In the genomic region with DNA sequence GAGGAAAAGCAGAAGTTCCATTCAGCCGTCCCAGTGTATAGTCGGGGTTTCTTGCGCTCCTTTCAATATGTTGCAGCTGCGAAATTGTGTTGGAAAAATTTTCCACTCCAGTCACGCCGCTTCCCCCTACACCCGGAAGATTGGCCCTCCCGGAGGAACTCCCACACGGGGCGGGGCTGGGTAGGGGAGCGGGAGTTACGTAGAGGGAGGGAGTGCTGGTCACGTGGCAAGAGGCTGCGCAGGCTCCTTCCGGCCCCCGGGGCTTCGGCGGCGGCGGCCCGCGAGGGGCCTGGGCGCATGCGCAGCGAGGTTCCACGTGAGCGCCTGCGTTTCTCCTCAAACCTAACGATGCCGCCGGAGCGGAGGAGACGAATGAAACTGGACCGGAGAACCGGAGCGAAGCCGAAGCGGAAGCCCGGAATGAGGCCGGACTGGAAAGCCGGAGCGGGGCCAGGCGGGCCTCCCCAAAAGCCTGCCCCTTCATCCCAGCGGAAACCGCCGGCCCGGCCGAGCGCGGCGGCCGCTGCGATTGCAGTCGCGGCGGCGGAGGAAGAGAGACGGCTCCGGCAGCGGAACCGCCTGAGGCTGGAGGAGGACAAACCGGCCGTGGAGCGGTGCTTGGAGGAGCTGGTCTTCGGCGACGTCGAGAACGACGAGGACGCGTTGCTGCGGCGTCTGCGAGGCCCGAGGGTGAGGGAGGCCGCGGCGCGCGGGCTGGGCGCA, we compare ENCODE assay signal across 1 cellular context.
A peak's percentile ranks its signal among the peaks of the same experiment; 100 is the strongest.
TF ChIP-seq lines count a peak whose summit lies in the region.

UTP18 (plus strand) TSS at position 310 of the 723 bp plus-strand sequence; CDS start at position 349, 39 bp downstream.

TF ChIP-seq in K562, 482 proteins besides CTCF, POLR2A, EP300 and RAD21 (continued from another document and continues in another):
- TF ChIP-seq NCOA2 (IDR thresholded peaks at IDR 0.05; ENCODE audit: partially characterized antibody in 2 of 2) (no peak), CBX1 (IDR thresholded peaks at IDR 0.05; ENCODE audit: low read depth) (0 out of 2 replicates have a peak, but pooled peaks have one; percentile 73), ATF2 (CRISPR knock-in tag; IDR thresholded peaks at IDR 0.05) (no peak), TCF7 (IDR thresholded peaks at IDR 0.05; ENCODE audit: borderline replicate concordance) (0 out of 2 replicates have a peak, but pooled peaks have one; percentile 48), FOXJ3 (CRISPR knock-in tag; IDR thresholded peaks at IDR 0.05) (no peak), E2F8 (IDR thresholded peaks at IDR 0.05; ENCODE audit: low read depth, partially characterized antibody) (peak; percentile 86), MXI1 (IDR thresholded peaks at IDR 0.05; ENCODE audit: low read depth, low read length) (peak; percentile 53), MAZ (CRISPR knock-in tag; conservative IDR thresholded peaks at IDR 0.05 in 1 of 2, IDR thresholded peaks at IDR 0.05 in 1 of 2) (peak; percentile 96 to 98), SRSF3 (IDR thresholded peaks at IDR 0.05; ENCODE audit: insufficient read depth, low read length) (peak; percentile 75; the same call in 1 of the 2 replicates), CC2D1A (IDR thresholded peaks at IDR 0.05) (0 out of 2 replicates have a peak, but pooled peaks have one; percentile 64), NFE2 (IDR thresholded peaks at IDR 0.05; ENCODE audit: low read depth) (0 out of 2 replicates have a peak, but pooled peaks have one; percentile 4), MIER1 (IDR thresholded peaks at IDR 0.05; ENCODE audit: low read depth) (peak; percentile 57; the same call in 1 of the 2 replicates), ASH1L (IDR thresholded peaks at IDR 0.05; ENCODE audit: borderline replicate concordance, low read depth, partially characterized antibody) (peak; percentile 92), ESRRA (IDR thresholded peaks at IDR 0.05; ENCODE audit: borderline replicate concordance, low read depth) (0 out of 2 replicates have a peak, but pooled peaks have one; percentile 18), HMG20B (CRISPR knock-in tag; IDR thresholded peaks at IDR 0.05) (no peak), HNRNPLL (IDR thresholded peaks at IDR 0.05; ENCODE audit: low read depth, low read length, poor library complexity, severe bottlenecking) (peak; percentile 93), KDM1A (IDR thresholded peaks at IDR 0.05) (no peak), ATF7 (IDR thresholded peaks at IDR 0.05) (peak; percentile 100), TOE1 (IDR thresholded peaks at IDR 0.05; ENCODE audit: borderline replicate concordance) (peak; percentile 99), TOE1 (CRISPR knock-in tag; IDR thresholded peaks at IDR 0.05; ENCODE audit: borderline replicate concordance, low read depth) (no peak), SAP30 (IDR thresholded peaks at IDR 0.05; ENCODE audit: borderline replicate concordance, insufficient read depth, low read depth, low read length, poor library complexity, severe bottlenecking) (peak; percentile 86)
- TF ChIP-seq, protein P1, sequence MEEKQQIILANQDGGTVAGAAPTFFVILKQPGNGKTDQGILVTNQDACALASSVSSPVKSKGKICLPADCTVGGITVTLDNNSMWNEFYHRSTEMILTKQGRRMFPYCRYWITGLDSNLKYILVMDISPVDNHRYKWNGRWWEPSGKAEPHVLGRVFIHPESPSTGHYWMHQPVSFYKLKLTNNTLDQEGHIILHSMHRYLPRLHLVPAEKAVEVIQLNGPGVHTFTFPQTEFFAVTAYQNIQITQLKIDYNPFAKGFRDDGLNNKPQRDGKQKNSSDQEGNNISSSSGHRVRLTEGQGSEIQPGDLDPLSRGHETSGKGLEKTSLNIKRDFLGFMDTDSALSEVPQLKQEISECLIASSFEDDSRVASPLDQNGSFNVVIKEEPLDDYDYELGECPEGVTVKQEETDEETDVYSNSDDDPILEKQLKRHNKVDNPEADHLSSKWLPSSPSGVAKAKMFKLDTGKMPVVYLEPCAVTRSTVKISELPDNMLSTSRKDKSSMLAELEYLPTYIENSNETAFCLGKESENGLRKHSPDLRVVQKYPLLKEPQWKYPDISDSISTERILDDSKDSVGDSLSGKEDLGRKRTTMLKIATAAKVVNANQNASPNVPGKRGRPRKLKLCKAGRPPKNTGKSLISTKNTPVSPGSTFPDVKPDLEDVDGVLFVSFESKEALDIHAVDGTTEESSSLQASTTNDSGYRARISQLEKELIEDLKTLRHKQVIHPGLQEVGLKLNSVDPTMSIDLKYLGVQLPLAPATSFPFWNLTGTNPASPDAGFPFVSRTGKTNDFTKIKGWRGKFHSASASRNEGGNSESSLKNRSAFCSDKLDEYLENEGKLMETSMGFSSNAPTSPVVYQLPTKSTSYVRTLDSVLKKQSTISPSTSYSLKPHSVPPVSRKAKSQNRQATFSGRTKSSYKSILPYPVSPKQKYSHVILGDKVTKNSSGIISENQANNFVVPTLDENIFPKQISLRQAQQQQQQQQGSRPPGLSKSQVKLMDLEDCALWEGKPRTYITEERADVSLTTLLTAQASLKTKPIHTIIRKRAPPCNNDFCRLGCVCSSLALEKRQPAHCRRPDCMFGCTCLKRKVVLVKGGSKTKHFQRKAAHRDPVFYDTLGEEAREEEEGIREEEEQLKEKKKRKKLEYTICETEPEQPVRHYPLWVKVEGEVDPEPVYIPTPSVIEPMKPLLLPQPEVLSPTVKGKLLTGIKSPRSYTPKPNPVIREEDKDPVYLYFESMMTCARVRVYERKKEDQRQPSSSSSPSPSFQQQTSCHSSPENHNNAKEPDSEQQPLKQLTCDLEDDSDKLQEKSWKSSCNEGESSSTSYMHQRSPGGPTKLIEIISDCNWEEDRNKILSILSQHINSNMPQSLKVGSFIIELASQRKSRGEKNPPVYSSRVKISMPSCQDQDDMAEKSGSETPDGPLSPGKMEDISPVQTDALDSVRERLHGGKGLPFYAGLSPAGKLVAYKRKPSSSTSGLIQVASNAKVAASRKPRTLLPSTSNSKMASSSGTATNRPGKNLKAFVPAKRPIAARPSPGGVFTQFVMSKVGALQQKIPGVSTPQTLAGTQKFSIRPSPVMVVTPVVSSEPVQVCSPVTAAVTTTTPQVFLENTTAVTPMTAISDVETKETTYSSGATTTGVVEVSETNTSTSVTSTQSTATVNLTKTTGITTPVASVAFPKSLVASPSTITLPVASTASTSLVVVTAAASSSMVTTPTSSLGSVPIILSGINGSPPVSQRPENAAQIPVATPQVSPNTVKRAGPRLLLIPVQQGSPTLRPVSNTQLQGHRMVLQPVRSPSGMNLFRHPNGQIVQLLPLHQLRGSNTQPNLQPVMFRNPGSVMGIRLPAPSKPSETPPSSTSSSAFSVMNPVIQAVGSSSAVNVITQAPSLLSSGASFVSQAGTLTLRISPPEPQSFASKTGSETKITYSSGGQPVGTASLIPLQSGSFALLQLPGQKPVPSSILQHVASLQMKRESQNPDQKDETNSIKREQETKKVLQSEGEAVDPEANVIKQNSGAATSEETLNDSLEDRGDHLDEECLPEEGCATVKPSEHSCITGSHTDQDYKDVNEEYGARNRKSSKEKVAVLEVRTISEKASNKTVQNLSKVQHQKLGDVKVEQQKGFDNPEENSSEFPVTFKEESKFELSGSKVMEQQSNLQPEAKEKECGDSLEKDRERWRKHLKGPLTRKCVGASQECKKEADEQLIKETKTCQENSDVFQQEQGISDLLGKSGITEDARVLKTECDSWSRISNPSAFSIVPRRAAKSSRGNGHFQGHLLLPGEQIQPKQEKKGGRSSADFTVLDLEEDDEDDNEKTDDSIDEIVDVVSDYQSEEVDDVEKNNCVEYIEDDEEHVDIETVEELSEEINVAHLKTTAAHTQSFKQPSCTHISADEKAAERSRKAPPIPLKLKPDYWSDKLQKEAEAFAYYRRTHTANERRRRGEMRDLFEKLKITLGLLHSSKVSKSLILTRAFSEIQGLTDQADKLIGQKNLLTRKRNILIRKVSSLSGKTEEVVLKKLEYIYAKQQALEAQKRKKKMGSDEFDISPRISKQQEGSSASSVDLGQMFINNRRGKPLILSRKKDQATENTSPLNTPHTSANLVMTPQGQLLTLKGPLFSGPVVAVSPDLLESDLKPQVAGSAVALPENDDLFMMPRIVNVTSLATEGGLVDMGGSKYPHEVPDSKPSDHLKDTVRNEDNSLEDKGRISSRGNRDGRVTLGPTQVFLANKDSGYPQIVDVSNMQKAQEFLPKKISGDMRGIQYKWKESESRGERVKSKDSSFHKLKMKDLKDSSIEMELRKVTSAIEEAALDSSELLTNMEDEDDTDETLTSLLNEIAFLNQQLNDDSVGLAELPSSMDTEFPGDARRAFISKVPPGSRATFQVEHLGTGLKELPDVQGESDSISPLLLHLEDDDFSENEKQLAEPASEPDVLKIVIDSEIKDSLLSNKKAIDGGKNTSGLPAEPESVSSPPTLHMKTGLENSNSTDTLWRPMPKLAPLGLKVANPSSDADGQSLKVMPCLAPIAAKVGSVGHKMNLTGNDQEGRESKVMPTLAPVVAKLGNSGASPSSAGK (IDR thresholded peaks at IDR 0.05): peak; percentile 96
- TF ChIP-seq, protein P2, sequence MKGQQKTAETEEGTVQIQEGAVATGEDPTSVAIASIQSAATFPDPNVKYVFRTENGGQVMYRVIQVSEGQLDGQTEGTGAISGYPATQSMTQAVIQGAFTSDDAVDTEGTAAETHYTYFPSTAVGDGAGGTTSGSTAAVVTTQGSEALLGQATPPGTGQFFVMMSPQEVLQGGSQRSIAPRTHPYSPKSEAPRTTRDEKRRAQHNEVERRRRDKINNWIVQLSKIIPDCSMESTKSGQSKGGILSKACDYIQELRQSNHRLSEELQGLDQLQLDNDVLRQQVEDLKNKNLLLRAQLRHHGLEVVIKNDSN (CRISPR knock-in tag; IDR thresholded peaks at IDR 0.05): peak; percentile 97
- TF ChIP-seq, protein P3, sequence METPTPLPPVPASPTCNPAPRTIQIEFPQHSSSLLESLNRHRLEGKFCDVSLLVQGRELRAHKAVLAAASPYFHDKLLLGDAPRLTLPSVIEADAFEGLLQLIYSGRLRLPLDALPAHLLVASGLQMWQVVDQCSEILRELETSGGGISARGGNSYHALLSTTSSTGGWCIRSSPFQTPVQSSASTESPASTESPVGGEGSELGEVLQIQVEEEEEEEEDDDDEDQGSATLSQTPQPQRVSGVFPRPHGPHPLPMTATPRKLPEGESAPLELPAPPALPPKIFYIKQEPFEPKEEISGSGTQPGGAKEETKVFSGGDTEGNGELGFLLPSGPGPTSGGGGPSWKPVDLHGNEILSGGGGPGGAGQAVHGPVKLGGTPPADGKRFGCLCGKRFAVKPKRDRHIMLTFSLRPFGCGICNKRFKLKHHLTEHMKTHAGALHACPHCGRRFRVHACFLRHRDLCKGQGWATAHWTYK (CRISPR knock-in tag; IDR thresholded peaks at IDR 0.05): peak; percentile 59; the same call in 1 of the 2 replicates
- TF ChIP-seq, protein P4, sequence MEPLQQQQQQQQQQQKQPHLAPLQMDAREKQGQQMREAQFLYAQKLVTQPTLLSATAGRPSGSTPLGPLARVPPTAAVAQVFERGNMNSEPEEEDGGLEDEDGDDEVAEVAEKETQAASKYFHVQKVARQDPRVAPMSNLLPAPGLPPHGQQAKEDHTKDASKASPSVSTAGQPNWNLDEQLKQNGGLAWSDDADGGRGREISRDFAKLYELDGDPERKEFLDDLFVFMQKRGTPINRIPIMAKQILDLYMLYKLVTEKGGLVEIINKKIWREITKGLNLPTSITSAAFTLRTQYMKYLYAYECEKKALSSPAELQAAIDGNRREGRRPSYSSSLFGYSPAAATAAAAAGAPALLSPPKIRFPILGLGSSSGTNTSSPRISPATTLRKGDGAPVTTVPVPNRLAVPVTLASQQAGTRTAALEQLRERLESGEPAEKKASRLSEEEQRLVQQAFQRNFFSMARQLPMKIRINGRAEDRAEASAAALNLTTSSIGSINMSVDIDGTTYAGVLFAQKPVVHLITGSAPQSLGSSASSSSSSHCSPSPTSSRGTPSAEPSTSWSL (CRISPR knock-in tag; IDR thresholded peaks at IDR 0.05; ENCODE audit: borderline replicate concordance): no peak
- TF ChIP-seq, protein P5, sequence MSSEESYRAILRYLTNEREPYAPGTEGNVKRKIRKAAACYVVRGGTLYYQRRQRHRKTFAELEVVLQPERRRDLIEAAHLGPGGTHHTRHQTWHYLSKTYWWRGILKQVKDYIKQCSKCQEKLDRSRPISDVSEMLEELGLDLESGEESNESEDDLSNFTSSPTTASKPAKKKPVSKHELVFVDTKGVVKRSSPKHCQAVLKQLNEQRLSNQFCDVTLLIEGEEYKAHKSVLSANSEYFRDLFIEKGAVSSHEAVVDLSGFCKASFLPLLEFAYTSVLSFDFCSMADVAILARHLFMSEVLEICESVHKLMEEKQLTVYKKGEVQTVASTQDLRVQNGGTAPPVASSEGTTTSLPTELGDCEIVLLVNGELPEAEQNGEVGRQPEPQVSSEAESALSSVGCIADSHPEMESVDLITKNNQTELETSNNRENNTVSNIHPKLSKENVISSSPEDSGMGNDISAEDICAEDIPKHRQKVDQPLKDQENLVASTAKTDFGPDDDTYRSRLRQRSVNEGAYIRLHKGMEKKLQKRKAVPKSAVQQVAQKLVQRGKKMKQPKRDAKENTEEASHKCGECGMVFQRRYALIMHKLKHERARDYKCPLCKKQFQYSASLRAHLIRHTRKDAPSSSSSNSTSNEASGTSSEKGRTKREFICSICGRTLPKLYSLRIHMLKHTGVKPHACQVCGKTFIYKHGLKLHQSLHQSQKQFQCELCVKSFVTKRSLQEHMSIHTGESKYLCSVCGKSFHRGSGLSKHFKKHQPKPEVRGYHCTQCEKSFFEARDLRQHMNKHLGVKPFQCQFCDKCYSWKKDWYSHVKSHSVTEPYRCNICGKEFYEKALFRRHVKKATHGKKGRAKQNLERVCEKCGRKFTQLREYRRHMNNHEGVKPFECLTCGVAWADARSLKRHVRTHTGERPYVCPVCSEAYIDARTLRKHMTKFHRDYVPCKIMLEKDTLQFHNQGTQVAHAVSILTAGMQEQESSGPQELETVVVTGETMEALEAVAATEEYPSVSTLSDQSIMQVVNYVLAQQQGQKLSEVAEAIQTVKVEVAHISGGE (CRISPR knock-in tag; IDR thresholded peaks at IDR 0.05): peak in 1 of 3 experiments; percentile 2; a peak in 3 of 6 replicates
